Comparison of ENCODE assay signal across 9 cellular contexts in genomic region chr18:58755304-58756010, GRCh38.
A peak's percentile ranks its signal among the peaks of the same experiment; 100 is the strongest.
DNase-seq lines count a peak whose midpoint lies in the region; ATAC-seq and TF ChIP-seq lines count a peak whose summit lies in the region.
"Had no signal": no experiment of that assay in that cellular context is flagged by ENCODE, and none has a peak within 500 bp of the region (broad histone marks: within the 10 kb centered on the region; RNA-seq: fewer than 3 reads in every experiment).

No MANE protein-coding gene starts in this region.

- no peak for ATAC-seq in GM19452 (IDR thresholded peaks at IDR 0.05; ENCODE audit: unreplicated experiment)
- no peak for ATAC-seq in GM19455 (IDR thresholded peaks at IDR 0.05; ENCODE audit: unreplicated experiment)

- H3K36me3 Mint-ChIP-seq in activated CD4-positive, alpha-beta T cell treated with anti-CD3 and anti-CD28 coated beads, Interleukin-2, amount 10 ng/mL, durations not matched to agents 24 days and 14 days (ENCODE audit: low read depth) = peaks cover 10% of the 10 kb centered on the region

- no peaks in the 10 kb centered on the region for H3K9me3 Mint-ChIP-seq in activated CD4-positive, alpha-beta T cell treated with anti-CD3 and anti-CD28 coated beads, Interleukin-2, amount 10 ng/mL, durations not matched to agents 24 days and 14 days

- intact Hi-C loops in activated CD4-positive, alpha-beta T cell treated with anti-CD3 and anti-CD28 coated beads, Interleukin-2, amount 10 ng/mL, durations not matched to agents 24 days and 14 days (cut with micrococcal nuclease) = no loop called here

- H3K27ac ChIP-seq in RWPE1 (peak overlapping the region; percentile 25), epithelial cell of prostate (peak overlapping the region; percentile 46)

- peaks cover 14% of the 10 kb centered on the region for H3K4me1 Mint-ChIP-seq in activated CD4-positive, alpha-beta T cell treated with anti-CD3 and anti-CD28 coated beads, Interleukin-2, amount 10 ng/mL, durations not matched to agents 24 days and 14 days

- peak; percentile 56 for DNase-seq in activated CD4-positive, alpha-beta T cell treated with anti-CD3 and anti-CD28 coated beads, Interleukin-2, amount 10 ng/mL, durations not matched to agents 24 days and 14 days
- DNase-seq in activated CD4-positive, alpha-beta T cell treated with anti-CD3 and anti-CD28 coated beads, Interleukin-2, amount 50 U/mL, for 1 hour = no peak
- DNase-seq in RWPE1 (ENCODE audit: low spot score) (no peak), epithelial cell of prostate (ENCODE audit: low read depth, low spot score) (no peak), retina (peak; percentile 36), KBM-7 (no peak)
- DNase-seq: DND-41 had no signal

- POLR2A ChIA-PET in RWPE1 (lab: Yijun Ruan, JAX; ENCODE audit: low non-redundant PET) = no interaction called here

- CTCF ChIA-PET in RWPE1 (lab: Yijun Ruan, JAX) = interaction anchor here (0.6 to 2.8 kb wide), 3 partner anchors 8 to 211 kb away, joined by 3 to 9 read pairs (median 4); no protein-coding TSS in a partner anchor

- peaks cover 4% of the 10 kb centered on the region for H3K27me3 Mint-ChIP-seq in activated CD4-positive, alpha-beta T cell treated with anti-CD3 and anti-CD28 coated beads, Interleukin-2, amount 10 ng/mL, durations not matched to agents 24 days and 14 days

- H3K4me3 Mint-ChIP-seq in activated CD4-positive, alpha-beta T cell treated with anti-CD3 and anti-CD28 coated beads, Interleukin-2, amount 10 ng/mL, durations not matched to agents 24 days and 14 days = peak overlapping the region; percentile 1

- in situ Hi-C loops in KBM-7 (cut with MboI; ENCODE audit: low pct_unique_long_range_greater_than_20kb, low sequenced_read_pairs) = no loop called here

- H3K27ac Mint-ChIP-seq in activated CD4-positive, alpha-beta T cell treated with anti-CD3 and anti-CD28 coated beads, Interleukin-2, amount 10 ng/mL, durations not matched to agents 24 days and 14 days = peak overlapping the region; percentile 64

- TF ChIP-seq CTCF in RWPE1 (conservative IDR thresholded peaks at IDR 0.05; ENCODE audit: low read depth) = no peak

Comparison
In these comparisons a context has a peak if more than half of its experiments do, and no peak if none do; other contexts are left out.
1. DNase-seq: peak in activated CD4-positive, alpha-beta T cell treated with anti-CD3 and anti-CD28 coated beads, Interleukin-2, amount 10 ng/mL, durations not matched to agents 24 days and 14 days (single experiment) and retina (single experiment); none in activated CD4-positive, alpha-beta T cell treated with anti-CD3 and anti-CD28 coated beads, Interleukin-2, amount 50 U/mL, for 1 hour (single experiment), RWPE1 (single experiment), epithelial cell of prostate (single experiment) and KBM-7 (single experiment).